ENCODE assay signal across 14 cellular contexts in the genomic region with DNA sequence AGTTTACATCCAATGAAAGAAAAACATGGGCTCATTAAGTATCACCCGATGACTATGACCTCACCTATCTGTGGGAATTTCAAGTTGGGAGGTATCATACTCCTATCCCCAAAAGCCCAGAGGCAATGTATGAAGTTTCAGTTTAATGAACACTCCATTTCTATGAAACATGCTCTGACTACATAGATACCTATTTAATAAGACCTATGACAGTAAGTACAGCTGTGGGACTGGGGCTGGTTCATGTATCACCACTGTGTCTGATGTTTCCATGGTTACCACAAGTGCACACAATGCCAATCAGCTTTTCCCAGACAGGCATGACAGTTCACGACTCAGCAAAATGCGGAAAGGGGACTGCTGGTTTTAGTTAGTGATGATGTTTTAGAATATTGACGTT.
DNase-seq lines count a peak whose midpoint lies in the region; ATAC-seq and TF ChIP-seq lines count a peak whose summit lies in the region.
"Had no signal": no experiment of that assay in that cellular context is flagged by ENCODE, and none has a peak within 500 bp of the region (broad histone marks: within the 10 kb centered on the region; RNA-seq: fewer than 3 reads in every experiment).

No MANE protein-coding gene starts in this region.

- peaks cover 5% of the 10 kb centered on the region for H3K4me1 Mint-ChIP-seq in T-helper 2 cell treated with Interferon-gamma antibody and Interleukin-4, amounts not matched to agents 5 μg/mL and 100 μg/mL, for 36 hours (ENCODE audit: low read depth)
- H3K4me1 Mint-ChIP-seq: B cell had no signal

- peaks cover 2% of the 10 kb centered on the region for H3K27me3 Mint-ChIP-seq in T-helper 2 cell treated with Interferon-gamma antibody and Interleukin-4, amounts not matched to agents 5 μg/mL and 100 μg/mL, for 36 hours (ENCODE audit: low read depth)
- H3K27me3 Mint-ChIP-seq: B cell; stimulated activated naive CD8-positive, alpha-beta T cell treated with anti-CD3 and anti-CD28 coated beads, Interleukin-15, Interleukin-2, amounts not matched to agents 100 ng/mL and 50 ng/mL, for 24 hours had no signal

- H3K36me3 Mint-ChIP-seq in T-helper 2 cell treated with Interferon-gamma antibody and Interleukin-4, amounts not matched to agents 5 μg/mL and 100 μg/mL, for 36 hours (ENCODE audit: low read depth), result no peaks in the 10 kb centered on the region

- ATAC-seq in HG03280 (IDR thresholded peaks at IDR 0.05; ENCODE audit: unreplicated experiment), result no peak
- ATAC-seq: left lobe of liver had no signal

- no peak overlapping the region for H3K4me3 Mint-ChIP-seq in T-helper 2 cell treated with Interferon-gamma antibody and Interleukin-4, amounts not matched to agents 5 μg/mL and 100 μg/mL, for 36 hours
- H3K4me3 Mint-ChIP-seq: activated T-helper 1 cell treated with anti-CD3 and anti-CD28 coated beads, Interleukin-12 subunit alpha, Interleukin-12 subunit beta, Interleukin-2, Interleukin-4 antibody, amounts not matched to agents 30 ng/mL and 10 ng/mL and 1 ng/mL, durations not matched to agents 14 hours and 24 hours and 36 hours; B cell; stimulated activated naive CD8-positive, alpha-beta T cell treated with anti-CD3 and anti-CD28 coated beads, Interleukin-15, Interleukin-2, amounts not matched to agents 100 ng/mL and 50 ng/mL, for 24 hours had no signal

- H3K9me3 Mint-ChIP-seq in T-helper 2 cell treated with Interferon-gamma antibody and Interleukin-4, amounts not matched to agents 5 μg/mL and 100 μg/mL, for 36 hours, result no peaks in the 10 kb centered on the region
- H3K9me3 Mint-ChIP-seq: activated T-helper 1 cell treated with anti-CD3 and anti-CD28 coated beads, Interleukin-12 subunit alpha, Interleukin-12 subunit beta, Interleukin-2, Interleukin-4 antibody, amounts not matched to agents 30 ng/mL and 10 ng/mL and 1 ng/mL, durations not matched to agents 14 hours and 24 hours and 36 hours; stimulated activated naive CD8-positive, alpha-beta T cell treated with anti-CD3 and anti-CD28 coated beads, Interleukin-15, Interleukin-2, amounts not matched to agents 100 ng/mL and 50 ng/mL, for 24 hours had no signal

- no peak overlapping the region for H3K27ac Mint-ChIP-seq in T-helper 2 cell treated with Interferon-gamma antibody and Interleukin-4, amounts not matched to agents 5 μg/mL and 100 μg/mL, for 36 hours
- H3K27ac Mint-ChIP-seq: activated T-helper 1 cell treated with anti-CD3 and anti-CD28 coated beads, Interleukin-12 subunit alpha, Interleukin-12 subunit beta, Interleukin-2, Interleukin-4 antibody, amounts not matched to agents 30 ng/mL and 10 ng/mL and 1 ng/mL, durations not matched to agents 14 hours and 24 hours and 36 hours; B cell; stimulated activated naive CD8-positive, alpha-beta T cell treated with anti-CD3 and anti-CD28 coated beads, Interleukin-15, Interleukin-2, amounts not matched to agents 100 ng/mL and 50 ng/mL, for 24 hours had no signal

- no peak for TF ChIP-seq CTCF in kidney epithelial cell (IDR thresholded peaks at IDR 0.05; ENCODE audit: insufficient read depth, low read length, poor library complexity, severe bottlenecking)

- DNase-seq in DMS53 (lab: John Stamatoyannopoulos, UW) (peak; percentile 82), NCI-H1417 (lab: John Stamatoyannopoulos, UW) (peak; percentile 31 to 77 (median 36)), amniotic epithelial cell (ENCODE audit: low read depth) (peak; percentile 22), kidney epithelial cell (ENCODE audit: low read depth) (peak; percentile 54), anterior cingulate cortex (lab: John Stamatoyannopoulos, UW) (no peak), SW 1271 (lab: John Stamatoyannopoulos, UW) (no peak)
- DNase-seq in T-helper 2 cell treated with Interferon-gamma antibody and Interleukin-4, amounts not matched to agents 5 μg/mL and 100 μg/mL, for 36 hours (ENCODE audit: low spot score), result no peak
- DNase-seq: KG1 had no signal

- H3K4me3 ChIP-seq in kidney epithelial cell (ENCODE audit: low read depth, low read length), result no peak overlapping the region

- H3K27me3 ChIP-seq in kidney epithelial cell (ENCODE audit: control insufficient read depth, insufficient read depth, low read length), result no peaks in the 10 kb centered on the region
- H3K27me3 ChIP-seq: neutrophil had no signal

- peaks cover 2% of the 10 kb centered on the region for H3K36me3 ChIP-seq in kidney epithelial cell (ENCODE audit: control insufficient read depth, insufficient read depth, low read length)

Comparison
In these comparisons a context has a peak if more than half of its experiments do, and no peak if none do; other contexts are left out.
1. DNase-seq: peak in DMS53 (single experiment), NCI-H1417 (3 of 3), amniotic epithelial cell (single experiment) and kidney epithelial cell (single experiment); none in anterior cingulate cortex (0 of 58), T-helper 2 cell treated with Interferon-gamma antibody and Interleukin-4, amounts not matched to agents 5 μg/mL and 100 μg/mL, for 36 hours (single experiment) and SW 1271 (0 of 2).